ENCODE assay signal across 8 cellular contexts in genomic region chr11:8871283-8871775, GRCh38. TPM values are rescaled to one million over a fixed set of nuclear protein-coding genes. Genes with fewer than 3 reads are reported as not detected.
DNase-seq lines count a peak whose midpoint lies in the region; ATAC-seq lines count a peak whose summit lies in the region.

No MANE protein-coding gene starts in this region.

- H3K27me3 Mint-ChIP-seq in activated T-cell treated with anti-CD3 and anti-CD28 coated beads, Interleukin-2, amount 50 U/mL, for 72 hours (ENCODE audit: low read depth): peaks cover 73% of the 10 kb centered on the region
- peaks cover 68% of the 10 kb centered on the region for H3K27me3 Mint-ChIP-seq in stimulated activated naive CD8-positive, alpha-beta T cell treated with anti-CD3 and anti-CD28 coated beads, Interleukin-15, amount 100 ng/mL, for 72 hours

- H3K9me3 Mint-ChIP-seq in activated T-cell treated with anti-CD3 and anti-CD28 coated beads, Interleukin-2, amount 50 U/mL, for 72 hours: no peaks in the 10 kb centered on the region
- H3K9me3 Mint-ChIP-seq in stimulated activated naive CD8-positive, alpha-beta T cell treated with anti-CD3 and anti-CD28 coated beads, Interleukin-15, amount 100 ng/mL, for 72 hours: no peaks in the 10 kb centered on the region

- no peak for DNase-seq in activated T-cell treated with anti-CD3 and anti-CD28 coated beads, Interleukin-2, amount 50 U/mL, for 72 hours
- DNase-seq in activated T-cell treated with anti-CD3 and anti-CD28 coated beads, Interleukin-2, amount 50 U/mL, for 48 hours: no peak
- peak; percentile 88 for DNase-seq in NCI-H69 (lab: John Stamatoyannopoulos, UW)
- DNase-seq in stimulated activated naive CD8-positive, alpha-beta T cell treated with anti-CD3 and anti-CD28 coated beads, Interleukin-15, amount 100 ng/mL, for 72 hours: no peak
- DNase-seq in KG1 (lab: John Stamatoyannopoulos, UW): no peak

- no peak overlapping the region for H3K27ac Mint-ChIP-seq in activated T-cell treated with anti-CD3 and anti-CD28 coated beads, Interleukin-2, amount 50 U/mL, for 72 hours
- no peak overlapping the region for H3K27ac Mint-ChIP-seq in stimulated activated naive CD8-positive, alpha-beta T cell treated with anti-CD3 and anti-CD28 coated beads, Interleukin-15, amount 100 ng/mL, for 72 hours

- no peaks in the 10 kb centered on the region for H3K36me3 Mint-ChIP-seq in activated T-cell treated with anti-CD3 and anti-CD28 coated beads, Interleukin-2, amount 50 U/mL, for 72 hours (ENCODE audit: insufficient read depth in 2 of 2)

- no peaks in the 10 kb centered on the region for H3K27me3 ChIP-seq in layer of hippocampus (ENCODE audit: control insufficient read depth, insufficient read depth, low read length)

- H3K4me1 Mint-ChIP-seq in activated T-cell treated with anti-CD3 and anti-CD28 coated beads, Interleukin-2, amount 50 U/mL, for 72 hours (ENCODE audit: low read depth): no peaks in the 10 kb centered on the region
- H3K4me1 Mint-ChIP-seq in stimulated activated naive CD8-positive, alpha-beta T cell treated with anti-CD3 and anti-CD28 coated beads, Interleukin-15, amount 100 ng/mL, for 72 hours: peaks cover 12% of the 10 kb centered on the region

- H3K27ac ChIP-seq in cingulate gyrus (ENCODE audit: low read depth, low read length) (peak overlapping the region; percentile 13), layer of hippocampus (ENCODE audit: low read depth, low read length) (peak overlapping the region; percentile 38)

- no peak for ATAC-seq in activated T-cell treated with anti-CD3 and anti-CD28 coated beads, Interleukin-2, amount 50 U/mL, for 72 hours (replicated peaks in 1 of 2)
- no peak for ATAC-seq in stimulated activated naive CD8-positive, alpha-beta T cell treated with anti-CD3 and anti-CD28 coated beads, Interleukin-15, amount 100 ng/mL, for 72 hours
- no peak for ATAC-seq in HG03097 (IDR thresholded peaks at IDR 0.05; ENCODE audit: low FRiP score, unreplicated experiment)

- peak overlapping the region; percentile 65 to 69 for H3K4me3 Mint-ChIP-seq in activated T-cell treated with anti-CD3 and anti-CD28 coated beads, Interleukin-2, amount 50 U/mL, for 72 hours
- peak overlapping the region; percentile 41 to 63 for H3K4me3 Mint-ChIP-seq in stimulated activated naive CD8-positive, alpha-beta T cell treated with anti-CD3 and anti-CD28 coated beads, Interleukin-15, amount 100 ng/mL, for 72 hours

RNA-seq across cellular contexts. Expression of gene AKIP1, which starts 39.7 kb away (rescaled TPM):
- 10 to 100 TPM; 27.2 to 27.7 TPM for total RNA-seq in activated T-cell treated with anti-CD3 and anti-CD28 coated beads, Interleukin-2, amount 50 U/mL, for 72 hours
